Comparison of ENCODE assay signal across 8 cellular contexts in the genomic region with DNA sequence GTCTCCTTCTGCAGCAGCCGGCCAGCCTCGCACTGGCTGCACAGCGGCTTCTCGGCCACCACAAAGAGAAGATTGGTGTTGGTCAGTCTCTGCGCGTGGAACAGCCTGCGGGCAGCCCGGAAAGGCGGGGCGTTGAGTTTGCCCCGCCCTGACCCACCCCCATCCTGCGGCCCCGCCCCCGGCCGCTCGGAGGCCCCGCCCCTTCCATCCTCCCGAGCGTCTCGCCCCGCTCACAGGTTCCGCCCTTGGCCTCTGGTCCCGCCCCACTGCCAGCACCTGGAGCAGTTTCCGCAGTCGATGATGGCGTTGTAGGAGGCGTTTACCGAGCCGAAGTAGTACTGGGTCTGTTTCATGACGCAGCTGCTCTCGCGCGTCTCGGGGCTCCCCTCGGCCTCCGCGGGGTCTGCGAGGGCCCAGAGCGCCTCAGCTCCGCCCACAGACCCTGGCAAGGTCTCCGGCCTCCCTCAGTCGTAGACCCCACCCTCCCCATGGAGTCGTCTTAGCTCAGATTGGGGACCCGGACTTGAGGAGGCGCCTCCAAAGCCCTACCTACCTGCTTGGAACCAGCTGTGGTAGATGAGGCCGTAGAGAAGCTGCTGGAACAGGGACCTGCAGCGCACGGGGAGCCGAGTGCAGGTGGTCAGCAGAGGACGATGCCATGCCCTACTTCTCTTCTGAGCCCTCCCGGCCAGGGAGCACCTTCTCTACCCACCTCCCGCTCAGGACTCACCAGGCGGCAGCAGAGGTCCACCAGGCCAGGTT. TPM values are rescaled to one million over a fixed set of nuclear protein-coding genes. Genes with fewer than 3 reads are reported as not detected.
A peak's percentile ranks its signal among the peaks of the same experiment; 100 is the strongest.
DNase-seq lines count a peak whose midpoint lies in the region; ATAC-seq and TF ChIP-seq lines count a peak whose summit lies in the region.

No MANE protein-coding gene starts in this region.

- H3K4me1 Mint-ChIP-seq in T-cell: peaks cover 17 to 35% (median 23%) of the 10 kb centered on the region in 3 donors

- peak overlapping the region; percentile 66 for H3K27ac ChIP-seq in C4-2B
- H3K27ac ChIP-seq in right atrium auricular region: peak overlapping the region in 1 of 2 donors; percentile 55
- peak overlapping the region; percentile 53 for H3K27ac ChIP-seq in vagina

- no peaks in the 10 kb centered on the region for H3K9me3 Mint-ChIP-seq in T-cell

- ATAC-seq in GM19452 (IDR thresholded peaks at IDR 0.05; ENCODE audit: unreplicated experiment) (peak; percentile 91), HG03571 (IDR thresholded peaks at IDR 0.05; ENCODE audit: unreplicated experiment) (peak; percentile 80), T-cell (replicated peaks in 1 of 4) (peak; percentile 95 to 97 (median 96))

- H3K9me3 ChIP-seq in adipocyte (ENCODE audit: control insufficient read depth, low read length) (no peaks in the 10 kb centered on the region), right atrium auricular region (no peaks in the 10 kb centered on the region), vagina (no peaks in the 10 kb centered on the region)

- peaks cover 34% of the 10 kb centered on the region for H3K27me3 ChIP-seq in adipocyte (replicated peaks; ENCODE audit: control insufficient read depth, insufficient read depth, low read length)
- no peaks in the 10 kb centered on the region for H3K27me3 ChIP-seq in right atrium auricular region
- H3K27me3 ChIP-seq in vagina: no peaks in the 10 kb centered on the region

- H3K36me3 ChIP-seq in adipocyte (ENCODE audit: control insufficient read depth, insufficient read depth, low read length, severe bottlenecking): no peaks in the 10 kb centered on the region
- no peaks in the 10 kb centered on the region for H3K36me3 ChIP-seq in right atrium auricular region
- H3K36me3 ChIP-seq in vagina: no peaks in the 10 kb centered on the region

- H3K27ac Mint-ChIP-seq in T-cell: peak overlapping the region; percentile 87 to 95

- TF ChIP-seq POLR2A in vagina (IDR thresholded peaks at IDR 0.05): peak in 1 of 2 donors; percentile 22

- DNase-seq in T-cell: peak; percentile 89 to 97 (median 94)
- peak; percentile 83 for DNase-seq in adipocyte (ENCODE audit: low read depth)
- peak; percentile 82 for DNase-seq in right atrium auricular region (ENCODE audit: low spot score)
- peak; percentile 81 for DNase-seq in retina
- no peak for DNase-seq in vagina (ENCODE audit: extremely low spot score in 2 of 2)

- POLR2A ChIA-PET in T-cell (lab: Charles Lee): interaction anchor here in 1 of 2 donors (0.6 to 1.1 kb wide), 3 partner anchors 8 to 37 kb away, joined by 3 to 8 read pairs (median 3); no protein-coding TSS in a partner anchor

- intact Hi-C loops in vagina (cut with DNase I): no loop called here

- no peak overlapping the region for H3K9ac ChIP-seq in adipocyte (ENCODE audit: low read length)

- TF ChIP-seq CTCF in C4-2B (conservative IDR thresholded peaks at IDR 0.05) (no peak; the same call in 1 of the 2 replicates), right atrium auricular region (IDR thresholded peaks at IDR 0.05) (no peak), vagina (IDR thresholded peaks at IDR 0.05) (no peak)

- CTCF ChIA-PET in T-cell (lab: Charles Lee): interaction anchor here in 1 of 2 donors (0.6 to 1.2 kb wide), 3 partner anchors 16 to 1022 kb away, joined by 4 read pairs; no protein-coding TSS in a partner anchor

- peak overlapping the region; percentile 43 for H3K4me3 ChIP-seq in adipocyte (ENCODE audit: low read length)
- peak overlapping the region; percentile 30 to 58 for H3K4me3 ChIP-seq in right atrium auricular region
- H3K4me3 ChIP-seq in vagina: peak overlapping the region; percentile 57 to 71

- no peaks in the 10 kb centered on the region for H3K27me3 Mint-ChIP-seq in T-cell

- H3K4me1 ChIP-seq in adipocyte (ENCODE audit: control insufficient read depth, insufficient read depth, low read length): peaks cover 2% of the 10 kb centered on the region
- peaks cover 0 to 14% of the 10 kb centered on the region in 2 donors for H3K4me1 ChIP-seq in right atrium auricular region
- peaks cover 22% of the 10 kb centered on the region for H3K4me1 ChIP-seq in vagina

- peak overlapping the region; percentile 86 to 89 (median 88) for H3K4me3 Mint-ChIP-seq in T-cell

- H3K36me3 Mint-ChIP-seq in T-cell: no peaks in the 10 kb centered on the region

RNA-seq across cellular contexts. Expression of a gene that starts 5.9 kb away (rescaled TPM):
- total RNA-seq in T-cell: 10 to 100 TPM; 13.9 to 35.2 (median 33.1) TPM
- 10 to 100 TPM; 37.1 to 47.4 TPM for total RNA-seq in right atrium auricular region
- 51.1 TPM for total RNA-seq in vagina

RNA-seq across cellular contexts. Expression of a gene that starts 14.6 kb away (rescaled TPM):
- total RNA-seq in T-cell: 10 to 100 TPM; 25.7 to 45.3 (median 32.7) TPM
- 10 to 100 TPM; 11.7 to 11.9 TPM for total RNA-seq in right atrium auricular region
- 11.5 TPM for total RNA-seq in vagina

RNA-seq across cellular contexts. Expression of a gene that starts 14.7 kb away (rescaled TPM):
- total RNA-seq in T-cell: 10 to 100 TPM; 26.6 to 52.2 (median 48.1) TPM
- 10 to 100 TPM; 12.5 to 20.3 TPM for total RNA-seq in right atrium auricular region
- total RNA-seq in vagina: 17.2 TPM

RNA-seq across cellular contexts. Expression of a gene that starts 19.7 kb away (rescaled TPM):
- total RNA-seq in T-cell (1 to 10 TPM; 1.2 to 6.1 (median 2.9) TPM), right atrium auricular region (under 1 TPM; 0.26 to 0.31 TPM), vagina (0.74 TPM)

RNA-seq across cellular contexts. Expression of a gene that starts 24.6 kb away (rescaled TPM):
- total RNA-seq in T-cell (100 to 1,000 TPM in 1 of 5 donors, 10 to 100 TPM in 4; 73.2 to 153 (median 79.6) TPM), right atrium auricular region (10 to 100 TPM; 18.6 to 25.9 TPM), vagina (69.0 TPM)

Comparison
In these comparisons a context has a peak if more than half of its experiments do, and no peak if none do; other contexts are left out.
1. DNase-seq: peak in T-cell (34 of 34), adipocyte (single experiment), right atrium auricular region (single experiment) and retina (single experiment); none in vagina (0 of 2).
2. Peak in every context shown above with its lines, with median percentiles within 50 percentile points of each other: ATAC-seq and H3K4me3 ChIP-seq.